1 cellular context compared by ENCODE assay signal in the genomic region with DNA sequence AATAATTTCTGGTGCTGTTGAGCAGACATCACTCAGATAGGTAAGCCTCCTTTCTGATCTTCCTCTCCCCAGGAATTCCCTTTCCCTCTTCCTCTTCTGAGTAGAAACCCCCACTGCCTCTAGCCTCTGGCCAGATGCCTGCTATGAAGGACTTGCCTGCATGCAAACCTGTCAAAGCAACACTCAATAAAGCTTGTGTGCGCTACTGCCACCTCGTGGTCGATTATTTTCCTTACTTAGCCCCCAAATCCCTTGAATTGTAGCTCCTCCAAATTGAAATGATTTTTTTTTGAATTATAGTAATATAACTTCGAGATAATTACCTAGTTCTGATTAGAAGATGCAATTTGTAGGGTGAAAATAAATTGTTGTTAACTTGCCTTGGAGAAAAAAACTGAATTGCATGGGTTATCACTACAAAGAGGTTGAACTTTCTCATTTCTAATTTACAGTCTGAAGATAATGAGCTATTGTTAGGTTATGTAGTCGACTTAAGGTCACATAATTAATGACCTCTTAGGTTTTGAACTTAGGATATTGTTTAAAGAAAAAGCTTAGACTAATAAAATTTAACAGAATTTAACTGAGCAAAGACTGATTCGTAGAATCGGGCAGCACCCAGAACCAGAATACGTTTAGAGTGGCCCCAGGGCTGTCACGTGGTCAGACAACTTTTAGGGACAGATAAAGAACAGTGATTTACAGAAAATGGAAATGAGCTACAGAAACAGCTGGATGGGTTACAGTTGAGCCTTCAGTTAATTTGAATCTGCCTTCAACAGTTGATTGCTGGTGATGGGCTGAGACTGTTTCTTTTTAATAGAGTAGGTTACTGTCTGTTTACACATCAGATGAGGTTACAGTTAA.
TF ChIP-seq lines count a peak whose summit lies in the region.

No MANE protein-coding gene starts in this region.

TF ChIP-seq in HCT116, 20 proteins besides CTCF, POLR2A, EP300 and RAD21 (continued from another document):
- TF ChIP-seq, protein P1, sequence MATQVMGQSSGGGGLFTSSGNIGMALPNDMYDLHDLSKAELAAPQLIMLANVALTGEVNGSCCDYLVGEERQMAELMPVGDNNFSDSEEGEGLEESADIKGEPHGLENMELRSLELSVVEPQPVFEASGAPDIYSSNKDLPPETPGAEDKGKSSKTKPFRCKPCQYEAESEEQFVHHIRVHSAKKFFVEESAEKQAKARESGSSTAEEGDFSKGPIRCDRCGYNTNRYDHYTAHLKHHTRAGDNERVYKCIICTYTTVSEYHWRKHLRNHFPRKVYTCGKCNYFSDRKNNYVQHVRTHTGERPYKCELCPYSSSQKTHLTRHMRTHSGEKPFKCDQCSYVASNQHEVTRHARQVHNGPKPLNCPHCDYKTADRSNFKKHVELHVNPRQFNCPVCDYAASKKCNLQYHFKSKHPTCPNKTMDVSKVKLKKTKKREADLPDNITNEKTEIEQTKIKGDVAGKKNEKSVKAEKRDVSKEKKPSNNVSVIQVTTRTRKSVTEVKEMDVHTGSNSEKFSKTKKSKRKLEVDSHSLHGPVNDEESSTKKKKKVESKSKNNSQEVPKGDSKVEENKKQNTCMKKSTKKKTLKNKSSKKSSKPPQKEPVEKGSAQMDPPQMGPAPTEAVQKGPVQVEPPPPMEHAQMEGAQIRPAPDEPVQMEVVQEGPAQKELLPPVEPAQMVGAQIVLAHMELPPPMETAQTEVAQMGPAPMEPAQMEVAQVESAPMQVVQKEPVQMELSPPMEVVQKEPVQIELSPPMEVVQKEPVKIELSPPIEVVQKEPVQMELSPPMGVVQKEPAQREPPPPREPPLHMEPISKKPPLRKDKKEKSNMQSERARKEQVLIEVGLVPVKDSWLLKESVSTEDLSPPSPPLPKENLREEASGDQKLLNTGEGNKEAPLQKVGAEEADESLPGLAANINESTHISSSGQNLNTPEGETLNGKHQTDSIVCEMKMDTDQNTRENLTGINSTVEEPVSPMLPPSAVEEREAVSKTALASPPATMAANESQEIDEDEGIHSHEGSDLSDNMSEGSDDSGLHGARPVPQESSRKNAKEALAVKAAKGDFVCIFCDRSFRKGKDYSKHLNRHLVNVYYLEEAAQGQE (IDR thresholded peaks at IDR 0.05; ENCODE audit: low read depth) = no peak
- TF ChIP-seq SIN3A (IDR thresholded peaks at IDR 0.05; ENCODE audit: low read depth) (no peak), SP1 (IDR thresholded peaks at IDR 0.05; ENCODE audit: low read depth) (no peak), YY1 (IDR thresholded peaks at IDR 0.05; ENCODE audit: extremely low read depth, insufficient replicate concordance, low read depth, low read length) (no peak)
